Comparison of ENCODE assay signal across 25 cellular contexts in genomic region chr7:90948085-90948484, GRCh38.
DNase-seq lines count a peak whose midpoint lies in the region; ATAC-seq, FAIRE-seq and TF ChIP-seq lines count a peak whose summit lies in the region.
"Had no signal": no experiment of that assay in that cellular context is flagged by ENCODE, and none has a peak within 500 bp of the region (broad histone marks: within the 10 kb centered on the region; RNA-seq: fewer than 3 reads in every experiment).

No MANE protein-coding gene starts in this region.

- POLR2A ChIA-PET in A549 (lab: Yijun Ruan, JAX), result no interaction called here

- CTCF ChIA-PET in A549 (lab: Yijun Ruan, JAX), result no interaction called here

- H4K20me1 ChIP-seq in OCI-LY3 (ENCODE audit: insufficient read depth, low read length), result no peaks in the 10 kb centered on the region
- H4K20me1 ChIP-seq: BLaER1 treated with 17β-estradiol and CSF1 and Interleukin-3, amounts not matched to agents 10 nM and 100 nM had no signal

- H3K9me3 ChIP-seq in A549 (no peaks in the 10 kb centered on the region), OCI-LY3 (ENCODE audit: insufficient read depth, low read length) (no peaks in the 10 kb centered on the region), sigmoid colon (no peaks in the 10 kb centered on the region)
- H3K9me3 ChIP-seq: BE2C; BLaER1 treated with 17β-estradiol and CSF1 and Interleukin-3, amounts not matched to agents 10 nM and 100 nM; HAP-1 had no signal

- H3K4me2 ChIP-seq in A549 (no peak overlapping the region), OCI-LY3 (ENCODE audit: low read length) (peak overlapping the region; percentile 11; the same call in 1 of the 2 replicates)
- H3K4me2 ChIP-seq: BLaER1 treated with 17β-estradiol and CSF1 and Interleukin-3, amounts not matched to agents 10 nM and 100 nM had no signal

- TF ChIP-seq POLR2A in A549 (IDR thresholded peaks at IDR 0.05; ENCODE audit: low read length) (no peak), sigmoid colon (IDR thresholded peaks at IDR 0.05) (no peak)

- H3K27me3 ChIP-seq in OCI-LY3 (ENCODE audit: low read depth, low read length), result no peaks in the 10 kb centered on the region
- no peaks in the 10 kb centered on the region for H3K27me3 ChIP-seq in sigmoid colon
- H3K27me3 ChIP-seq: BE2C; BLaER1 treated with 17β-estradiol and CSF1 and Interleukin-3, amounts not matched to agents 10 nM and 100 nM had no signal

- H3K9ac ChIP-seq in OCI-LY3 (ENCODE audit: low read length), result no peak overlapping the region
- H3K9ac ChIP-seq: BLaER1 treated with 17β-estradiol and CSF1 and Interleukin-3, amounts not matched to agents 10 nM and 100 nM had no signal

- no peak for TF ChIP-seq RAD21 in A549 (conservative IDR thresholded peaks at IDR 0.05 in 1 of 2, IDR thresholded peaks at IDR 0.05 in 1 of 2)

- TF ChIP-seq CTCF in A549 (IDR thresholded peaks at IDR 0.05) (no peak), OCI-LY3 (IDR thresholded peaks at IDR 0.05; ENCODE audit: low read depth, low read length) (no peak), sigmoid colon (IDR thresholded peaks at IDR 0.05) (no peak)

- DNase-seq in A549 (ENCODE audit: low read depth in 1 of 2, low spot score in 1 of 2) (no peak), SHP77 treated with DMSO at 0.1 percent for 48 hours (lab: John Stamatoyannopoulos, UW) (no peak), sigmoid colon (no peak), middle frontal gyrus (ENCODE audit: extremely low spot score, low spot score) (no peak)
- DNase-seq: ACHN; AML-193; BE2C; CD4-positive, alpha-beta T cell; CD8-positive, alpha-beta memory T cell; DMS 273 treated with DMSO at 0.1 percent for 48 hours; DMS53; DMS79 treated with DMSO at 0.1 percent for 48 hours; GF-D8; GOT3; HFFc6 had no signal

- no peaks in the 10 kb centered on the region for H3K79me2 ChIP-seq in OCI-LY3 (ENCODE audit: low read length)

- no peak overlapping the region for H3K27ac ChIP-seq in A549
- no peak overlapping the region for H3K27ac ChIP-seq in OCI-LY3 (ENCODE audit: low read length)
- H3K27ac ChIP-seq in sigmoid colon, result no peak overlapping the region
- H3K27ac ChIP-seq: 22Rv1; BLaER1 treated with 17β-estradiol and CSF1 and Interleukin-3, amounts not matched to agents 10 nM and 100 nM had no signal

- H3K4me1 ChIP-seq in A549 (no peaks in the 10 kb centered on the region), OCI-LY3 (ENCODE audit: low read length) (peaks cover 11% of the 10 kb centered on the region), sigmoid colon (peaks cover 0 to 9% (median 3%) of the 10 kb centered on the region in 4 donors)
- H3K4me1 ChIP-seq: BE2C; BLaER1 treated with 17β-estradiol and CSF1 and Interleukin-3, amounts not matched to agents 10 nM and 100 nM had no signal

- no peak overlapping the region for H2AFZ ChIP-seq in OCI-LY3 (ENCODE audit: low read depth, low read length)

- H3K4me3 ChIP-seq in A549 (no peak overlapping the region), OCI-LY3 (ENCODE audit: low read length) (no peak overlapping the region), sigmoid colon (no peak overlapping the region)
- H3K4me3 ChIP-seq: BLaER1 treated with 17β-estradiol and CSF1 and Interleukin-3, amounts not matched to agents 10 nM and 100 nM; HAP-1 had no signal

- intact Hi-C loops in sigmoid colon (cut with DNase I), result no loop called here

- TF ChIP-seq EP300 in A549 (IDR thresholded peaks at IDR 0.05) (no peak), sigmoid colon (IDR thresholded peaks at IDR 0.05) (no peak)

- ATAC-seq in A549, result no peak
- ATAC-seq in GM18511 (IDR thresholded peaks at IDR 0.05; ENCODE audit: unreplicated experiment), result peak; percentile 57
- peak; percentile 46 for ATAC-seq in HG02884 (IDR thresholded peaks at IDR 0.05; ENCODE audit: unreplicated experiment)
- ATAC-seq in HG02610 (IDR thresholded peaks at IDR 0.05; ENCODE audit: unreplicated experiment), result no peak

- FAIRE-seq in A549 (lab: Jason Lieb, UNC), result peak; percentile 36
- FAIRE-seq: D721Med, GM12892, H54 had no signal

- H3K36me3 ChIP-seq in OCI-LY3 (replicated peaks; ENCODE audit: low read depth, low read length) (no peaks in the 10 kb centered on the region), sigmoid colon (no peaks in the 10 kb centered on the region)
- H3K36me3 ChIP-seq: BE2C, HAP-1 had no signal

TF ChIP-seq in A549, 52 proteins besides CTCF, POLR2A, EP300 and RAD21:
- no peak for TF ChIP-seq ZC3H11A (IDR thresholded peaks at IDR 0.05)
- TF ChIP-seq RARB (CRISPR knock-in tag; IDR thresholded peaks at IDR 0.05), result no peak
- TF ChIP-seq JUNB (IDR thresholded peaks at IDR 0.05), result no peak
- TF ChIP-seq FOSL2 (IDR thresholded peaks at IDR 0.05), result no peak
- no peak for TF ChIP-seq FOSL2 (CRISPR knock-in tag; IDR thresholded peaks at IDR 0.05)
- no peak for TF ChIP-seq HOXB13 (CRISPR knock-in tag; IDR thresholded peaks at IDR 0.05; ENCODE audit: low read depth)
- no peak for TF ChIP-seq MAZ (IDR thresholded peaks at IDR 0.05; ENCODE audit: borderline replicate concordance, low read depth, low read length)
- TF ChIP-seq RCOR1 (IDR thresholded peaks at IDR 0.05; ENCODE audit: low read depth, low read length), result no peak
- no peak for TF ChIP-seq HES2 (IDR thresholded peaks at IDR 0.05)
- TF ChIP-seq USF2 (IDR thresholded peaks at IDR 0.05), result no peak
- TF ChIP-seq MYC (IDR thresholded peaks at IDR 0.05; ENCODE audit: borderline replicate concordance, low read length), result no peak
- no peak for TF ChIP-seq PBX3 (IDR thresholded peaks at IDR 0.05)

Comparison
In these comparisons a context has a peak if more than half of its experiments do, and no peak if none do; other contexts are left out.
1. ATAC-seq: peak in GM18511 (single experiment) and HG02884 (single experiment); none in A549 (0 of 2) and HG02610 (single experiment).